In the genomic region with DNA sequence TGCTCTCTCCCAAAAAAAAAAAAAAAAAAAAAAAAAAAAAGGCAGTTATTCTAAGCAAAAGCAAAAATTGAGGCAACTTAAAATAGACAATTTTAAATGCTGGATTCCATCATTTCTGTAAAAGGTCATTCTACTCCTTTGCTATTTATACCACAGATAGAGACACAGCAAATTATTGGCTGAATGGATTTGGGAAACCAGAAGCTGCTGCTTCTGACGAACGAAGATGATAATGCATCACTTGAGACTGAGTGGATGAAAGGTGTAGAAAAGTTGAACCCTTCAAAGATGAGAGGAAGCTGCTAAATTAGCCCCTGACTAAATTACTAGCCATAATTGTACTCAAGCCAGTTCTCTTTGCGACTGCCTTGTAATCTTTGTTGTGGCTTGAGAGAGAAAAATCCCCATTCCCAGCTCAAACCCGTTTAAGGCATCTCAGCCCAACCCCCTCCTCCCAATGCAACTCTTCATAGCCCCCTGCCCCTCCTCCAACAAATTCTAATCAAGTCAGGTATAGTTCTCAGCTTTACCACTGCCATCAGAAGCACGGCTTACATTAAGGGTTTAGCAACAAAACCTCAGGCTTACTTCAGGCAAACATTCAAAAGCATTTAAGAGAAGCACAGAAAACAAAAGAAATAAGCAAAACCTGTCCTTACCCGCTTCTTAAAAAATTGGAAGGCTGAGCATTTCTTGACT, we compare ENCODE assay signal across 9 cellular contexts. TPM values are rescaled to one million over a fixed set of nuclear protein-coding genes. Genes with fewer than 3 reads are reported as not detected.
A peak's percentile ranks its signal among the peaks of the same experiment; 100 is the strongest.
DNase-seq lines count a peak whose midpoint lies in the region; FAIRE-seq and TF ChIP-seq lines count a peak whose summit lies in the region.
"Had no signal": no experiment of that assay in that cellular context is flagged by ENCODE, and none has a peak within 500 bp of the region (broad histone marks: within the 10 kb centered on the region; RNA-seq: fewer than 3 reads in every experiment).

No MANE protein-coding gene starts in this region.

- H3K4me3 ChIP-seq in HUES64 (ENCODE audit: low read length) (peak overlapping the region; percentile 64), coronary artery (peak overlapping the region; percentile 74), SJCRH30 (no peak overlapping the region)

- no peak for FAIRE-seq in H54 (lab: Jason Lieb, UNC)

- H3K9me3 ChIP-seq in HUES64 (ENCODE audit: insufficient read depth, low read depth, low read length) (no peaks in the 10 kb centered on the region), SJCRH30 (replicated peaks) (no peaks in the 10 kb centered on the region)

- TF ChIP-seq CTCF in coronary artery (IDR thresholded peaks at IDR 0.05), result no peak
- TF ChIP-seq CTCF in nephron (IDR thresholded peaks at IDR 0.05; ENCODE audit: unreplicated experiment in 3 of 3), result no peak

- no peaks in the 10 kb centered on the region for H3K36me3 Mint-ChIP-seq in nephron (ENCODE audit: low read depth)

- H3K4me1 ChIP-seq in HUES64 (ENCODE audit: insufficient read depth, low read length), result peaks cover 26% of the 10 kb centered on the region
- no peaks in the 10 kb centered on the region for H3K4me1 ChIP-seq in SJCRH30

- TF ChIP-seq POLR2A in H54 (IDR thresholded peaks at IDR 0.05; ENCODE audit: low read depth, low read length), result no peak

- H3K27me3 ChIP-seq in HUES64 (ENCODE audit: insufficient read depth, low read length) (peaks cover 21% of the 10 kb centered on the region), SJCRH30 (0 out of 2 replicates have a peak, but pooled peaks cover 4% of the 10 kb centered on the region)

- peaks cover 15% of the 10 kb centered on the region for H3K4me1 Mint-ChIP-seq in nephron

- no peak overlapping the region for H3K9ac ChIP-seq in HUES64 (ENCODE audit: low read depth, low read length)

- H3K27me3 Mint-ChIP-seq in nephron (ENCODE audit: low read depth), result peaks cover 52% of the 10 kb centered on the region

- no peak overlapping the region for H3K27ac ChIP-seq in HUES64 (ENCODE audit: low read depth, low read length)
- no peak overlapping the region for H3K27ac ChIP-seq in coronary artery
- H3K27ac ChIP-seq in SJCRH30, result no peak overlapping the region
- H3K27ac ChIP-seq: epithelial cell of prostate had no signal

- H3K27ac Mint-ChIP-seq in nephron, result no peak overlapping the region

- DNase-seq in Ammon's horn (ENCODE audit: low spot score), result peak; percentile 61
- no peak for DNase-seq in coronary artery (ENCODE audit: low spot score)
- no peak for DNase-seq in hepatic stellate cell (ENCODE audit: low spot score)
- DNase-seq in H54 (ENCODE audit: insufficient read length, low spot score), result no peak
- DNase-seq in SJCRH30, result no peak
- DNase-seq in NCI-H69 (lab: John Stamatoyannopoulos, UW), result no peak

- no peaks in the 10 kb centered on the region for H3K9me3 Mint-ChIP-seq in nephron

- peak overlapping the region; percentile 77 to 82 (median 81) for H3K4me3 Mint-ChIP-seq in nephron

- no peaks in the 10 kb centered on the region for H3K36me3 ChIP-seq in HUES64 (ENCODE audit: insufficient read depth, low read length)
- no peaks in the 10 kb centered on the region for H3K36me3 ChIP-seq in SJCRH30

- 27% methylated on average over 6 of the region's 6 CpGs for WGBS in HUES64

RNA-seq across cellular contexts. Expression of gene SGK1, which starts 1.0 kb away (rescaled TPM):
- 11.6 TPM for polyA plus RNA-seq in HUES64 (2013, experiment 1 of 2)
- 8.4 TPM for polyA plus RNA-seq in HUES64 (2013, experiment 2 of 2)
- 1.6 and 1.7 TPM in 2 replicates for total RNA-seq in SJCRH30 (2014; rRNA removed; shearing (Covaris generic))
